Comparison of ENCODE assay signal across 8 cellular contexts in the genomic region with DNA sequence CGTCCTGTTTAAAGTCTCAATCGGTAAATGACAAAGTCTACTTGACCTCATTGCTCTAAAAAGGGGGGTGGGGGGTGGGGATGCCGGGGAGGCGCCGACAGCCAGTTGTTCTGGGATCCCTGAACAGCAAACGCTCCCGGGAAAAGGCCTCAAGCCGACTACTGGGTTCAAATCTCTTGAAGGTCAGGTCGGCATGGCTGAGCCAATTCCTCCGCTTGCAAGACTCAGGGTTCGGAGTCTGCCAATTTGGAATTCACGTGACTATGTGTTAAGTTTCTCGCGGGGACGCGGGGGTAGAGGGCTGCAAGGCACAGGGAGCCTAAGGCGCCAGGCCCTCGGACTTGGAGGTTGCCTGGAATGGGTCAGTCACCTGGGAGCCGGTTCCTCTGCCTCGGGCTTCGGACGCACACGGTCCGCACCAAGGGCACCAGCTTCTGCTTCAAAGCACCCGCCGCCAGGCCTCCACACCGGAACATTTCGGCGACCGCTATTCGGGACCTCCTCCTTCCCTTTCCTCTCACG. TPM values are rescaled to one million over a fixed set of nuclear protein-coding genes. Genes with fewer than 3 reads are reported as not detected.
DNase-seq lines count a peak whose midpoint lies in the region; ATAC-seq and TF ChIP-seq lines count a peak whose summit lies in the region.

No MANE protein-coding gene starts in this region.

- peaks cover 48 to 93% (median 77%) of the 10 kb centered on the region in 11 experiments for H3K27me3 ChIP-seq in BLaER1 treated with 17β-estradiol and CSF1 and Interleukin-3, amounts not matched to agents 10 nM and 100 nM
- H3K27me3 ChIP-seq in ascending aorta (no peaks in the 10 kb centered on the region), kidney epithelial cell (ENCODE audit: control insufficient read depth, insufficient read depth, low read length) (no peaks in the 10 kb centered on the region)

- H3K4me2 ChIP-seq in BLaER1 treated with 17β-estradiol and CSF1 and Interleukin-3, amounts not matched to agents 10 nM and 100 nM, result peak overlapping the region; percentile 55 to 78 (median 74)

- no peaks in the 10 kb centered on the region for H3K36me3 ChIP-seq in BLaER1 treated with 17β-estradiol and CSF1 and Interleukin-3, amounts not matched to agents 10 nM and 100 nM
- H3K36me3 ChIP-seq in ascending aorta (no peaks in the 10 kb centered on the region), kidney epithelial cell (ENCODE audit: control insufficient read depth, insufficient read depth, low read length) (no peaks in the 10 kb centered on the region)

- H3K9me3 ChIP-seq in BLaER1 treated with 17β-estradiol and CSF1 and Interleukin-3, amounts not matched to agents 10 nM and 100 nM (replicated peaks in 1 of 11), result 0 out of 22 replicates have a peak, but pooled peaks cover 0 to under 1% (median 0%) of the 10 kb centered on the region in 11 experiments
- H3K9me3 ChIP-seq in ascending aorta, result no peaks in the 10 kb centered on the region

- H3K27ac ChIP-seq in BLaER1 treated with 17β-estradiol and CSF1 and Interleukin-3, amounts not matched to agents 10 nM and 100 nM, result peak overlapping the region; percentile 64 to 85 (median 76); a peak in 21 of 22 replicates
- peak overlapping the region; percentile 62 to 82 for H3K27ac ChIP-seq in ascending aorta

- DNase-seq in ascending aorta (ENCODE audit: low spot score in 2 of 2) (no peak), kidney epithelial cell (ENCODE audit: low read depth) (no peak)
- DNase-seq in stimulated activated naive CD8-positive, alpha-beta T cell treated with anti-CD3 and anti-CD28 coated beads, Interleukin-15, amount 100 ng/mL, for 72 hours, result no peak

- peaks cover 37% of the 10 kb centered on the region for H3K4me1 Mint-ChIP-seq in stimulated activated naive CD8-positive, alpha-beta T cell treated with anti-CD3 and anti-CD28 coated beads, Interleukin-15, amount 100 ng/mL, for 72 hours

- intact Hi-C loops in ascending aorta (cut with DNase I), result loop anchor here (5.0 kb wide), 1 partner anchor 323 kb away; a partner anchor contains a TSS

- no peaks in the 10 kb centered on the region for H3K27me3 Mint-ChIP-seq in stimulated activated naive CD8-positive, alpha-beta T cell treated with anti-CD3 and anti-CD28 coated beads, Interleukin-15, amount 100 ng/mL, for 72 hours

- peaks cover 11 to 41% (median 16%) of the 10 kb centered on the region in 10 experiments for H3K4me1 ChIP-seq in BLaER1 treated with 17β-estradiol and CSF1 and Interleukin-3, amounts not matched to agents 10 nM and 100 nM
- H3K4me1 ChIP-seq in ascending aorta, result no peaks in the 10 kb centered on the region

- TF ChIP-seq CTCF in ascending aorta (IDR thresholded peaks at IDR 0.05) (no peak), kidney epithelial cell (IDR thresholded peaks at IDR 0.05; ENCODE audit: insufficient read depth, low read length, poor library complexity, severe bottlenecking) (no peak)

- H4K20me1 ChIP-seq in BLaER1 treated with 17β-estradiol and CSF1 and Interleukin-3, amounts not matched to agents 10 nM and 100 nM, result peaks cover 0 to 17% (median 0%) of the 10 kb centered on the region in 11 experiments; a peak in 5 of 22 replicates

- H3K9me3 Mint-ChIP-seq in stimulated activated naive CD8-positive, alpha-beta T cell treated with anti-CD3 and anti-CD28 coated beads, Interleukin-15, amount 100 ng/mL, for 72 hours, result no peaks in the 10 kb centered on the region

- H3K9ac ChIP-seq in BLaER1 treated with 17β-estradiol and CSF1 and Interleukin-3, amounts not matched to agents 10 nM and 100 nM, result peak overlapping the region; percentile 72 to 84 (median 81)

- peak overlapping the region; percentile 87 to 98 for H3K27ac Mint-ChIP-seq in stimulated activated naive CD8-positive, alpha-beta T cell treated with anti-CD3 and anti-CD28 coated beads, Interleukin-15, amount 100 ng/mL, for 72 hours

- peak overlapping the region; percentile 95 to 99 for H3K4me3 Mint-ChIP-seq in stimulated activated naive CD8-positive, alpha-beta T cell treated with anti-CD3 and anti-CD28 coated beads, Interleukin-15, amount 100 ng/mL, for 72 hours

- peak; percentile 20 for ATAC-seq in HG03457 (IDR thresholded peaks at IDR 0.05; ENCODE audit: unreplicated experiment)
- ATAC-seq in stimulated activated naive CD8-positive, alpha-beta T cell treated with anti-CD3 and anti-CD28 coated beads, Interleukin-15, amount 100 ng/mL, for 72 hours, result peak; percentile 51
- no peak for ATAC-seq in HG02938 (IDR thresholded peaks at IDR 0.05; ENCODE audit: unreplicated experiment)
- ATAC-seq in HG02840 (IDR thresholded peaks at IDR 0.05; ENCODE audit: low FRiP score, unreplicated experiment), result no peak
- ATAC-seq in HG03342 (IDR thresholded peaks at IDR 0.05; ENCODE audit: unreplicated experiment), result no peak

- H3K4me3 ChIP-seq in BLaER1 treated with 17β-estradiol and CSF1 and Interleukin-3, amounts not matched to agents 10 nM and 100 nM, result peak overlapping the region; percentile 61 to 77 (median 73)
- H3K4me3 ChIP-seq in ascending aorta (peak overlapping the region; percentile 49 to 76), kidney epithelial cell (ENCODE audit: low read depth, low read length) (peak overlapping the region; percentile 87)

RNA-seq across cellular contexts. Expression of a gene that starts 0.4 kb away (rescaled TPM):
- total RNA-seq in ascending aorta (0.75 TPM), kidney epithelial cell (26.1 and 27.2 TPM in 2 replicates)

RNA-seq across cellular contexts. Expression of a gene that starts 6.5 kb away (rescaled TPM):
- 0.32 TPM for total RNA-seq in ascending aorta
- total RNA-seq in kidney epithelial cell, result 3.2 and 3.6 TPM in 2 replicates

RNA-seq across cellular contexts. Expression of a gene that starts 54.9 kb away (rescaled TPM):
- 25.7 TPM for total RNA-seq in ascending aorta
- 26.9 and 27.9 TPM in 2 replicates for total RNA-seq in kidney epithelial cell

Comparison
In these comparisons a context has a peak if more than half of its experiments do, and no peak if none do; other contexts are left out.
1. ATAC-seq: peak in HG03457 (single experiment) and stimulated activated naive CD8-positive, alpha-beta T cell treated with anti-CD3 and anti-CD28 coated beads, Interleukin-15, amount 100 ng/mL, for 72 hours (single experiment); none in HG02938 (single experiment), HG02840 (single experiment) and HG03342 (single experiment).
2. RNA of a gene that starts 0.4 kb away (total RNA-seq): 26.1 to 27.2 TPM in kidney epithelial cell; 0.75 TPM in ascending aorta (single experiment); every median in the first group is over 10 times any median in the second.
3. Peak in every context shown above with its lines, with median percentiles within 50 percentile points of each other: H3K4me3 ChIP-seq.